ENCODE assay signal across 15 cellular contexts in the genomic region with DNA sequence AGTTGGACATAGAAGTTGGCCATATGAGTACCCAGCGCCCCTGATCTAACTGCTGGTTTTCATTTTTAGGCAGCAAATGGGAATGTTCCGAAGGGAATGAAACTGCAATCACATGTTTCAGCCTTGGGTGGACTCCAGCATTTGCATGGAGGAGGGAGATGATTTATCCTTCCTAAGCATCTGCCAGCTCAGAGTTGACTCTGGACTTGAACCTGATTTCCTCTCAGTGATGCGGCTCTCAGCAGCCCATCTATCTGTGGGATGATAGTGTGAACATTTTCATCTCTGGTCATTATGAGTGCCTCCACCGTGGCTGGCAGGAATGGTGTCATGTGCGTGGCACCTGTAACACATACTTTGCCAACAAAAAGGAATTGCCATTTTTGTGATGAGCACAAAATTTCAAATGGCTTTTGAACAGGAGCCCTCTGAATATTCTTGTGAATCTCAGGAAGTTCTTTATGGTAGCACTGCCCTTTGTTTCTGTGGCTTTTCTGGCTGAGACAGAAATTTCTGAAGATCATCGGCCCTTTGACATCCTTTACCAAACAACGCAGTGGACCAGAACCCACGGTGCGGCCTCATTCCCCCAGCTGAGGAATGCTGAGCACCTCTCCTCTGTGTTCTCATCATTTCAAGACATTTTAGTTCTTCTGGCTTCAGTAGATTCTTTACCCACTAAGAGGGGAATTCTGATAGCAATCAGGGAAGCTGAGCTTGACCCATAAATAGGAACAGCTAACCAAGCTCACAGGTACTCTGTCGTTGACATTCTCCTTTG. TPM values are rescaled to one million over a fixed set of nuclear protein-coding genes. Genes with fewer than 3 reads are reported as not detected.
DNase-seq lines count a peak whose midpoint lies in the region; TF ChIP-seq lines count a peak whose summit lies in the region.
"Had no signal": no experiment of that assay in that cellular context is flagged by ENCODE, and none has a peak within 500 bp of the region (broad histone marks: within the 10 kb centered on the region; RNA-seq: fewer than 3 reads in every experiment).

No MANE protein-coding gene starts in this region.

- no peaks in the 10 kb centered on the region for H3K9me3 Mint-ChIP-seq in activated naive CD8-positive, alpha-beta T cell treated with anti-CD3 and anti-CD28 coated beads for 36 hours
- H3K9me3 Mint-ChIP-seq: central memory CD8-positive, alpha-beta T cell had no signal

- H3K27me3 ChIP-seq in MG63 (no peaks in the 10 kb centered on the region), osteoblast (ENCODE audit: insufficient read depth, low read length) (no peaks in the 10 kb centered on the region), A673 (replicated peaks; ENCODE audit: insufficient read depth, low read depth, low read length, poor library complexity) (no peaks in the 10 kb centered on the region)
- H3K27me3 ChIP-seq: pancreas, vagina had no signal

- H3K4me3 ChIP-seq in MG63 (no peak overlapping the region), fibroblast of mammary gland (ENCODE audit: control insufficient read depth, low read depth, low read length) (no peak overlapping the region), osteoblast (ENCODE audit: insufficient read depth, low read length) (no peak overlapping the region), A673 (ENCODE audit: low read depth, low read length, poor library complexity, severe bottlenecking) (no peak overlapping the region)
- H3K4me3 ChIP-seq: pancreas, vagina had no signal

- H3K27me3 Mint-ChIP-seq in activated naive CD8-positive, alpha-beta T cell treated with anti-CD3 and anti-CD28 coated beads for 36 hours, result no peaks in the 10 kb centered on the region
- H3K27me3 Mint-ChIP-seq: central memory CD8-positive, alpha-beta T cell had no signal

- H3K79me2 ChIP-seq in osteoblast (ENCODE audit: insufficient read depth, low read length), result peaks cover 50% of the 10 kb centered on the region

- POLR2A ChIA-PET in A673 (lab: Charles Lee; ENCODE audit: low non-redundant PET), result no interaction called here

- no peaks in the 10 kb centered on the region for H3K4me1 Mint-ChIP-seq in activated naive CD8-positive, alpha-beta T cell treated with anti-CD3 and anti-CD28 coated beads for 36 hours

- no peak overlapping the region for H2AFZ ChIP-seq in osteoblast (ENCODE audit: low read length)

- H3K36me3 ChIP-seq in MG63 (peaks cover 31% of the 10 kb centered on the region), osteoblast (ENCODE audit: insufficient read depth, low read length) (peaks cover 27% of the 10 kb centered on the region), A673 (ENCODE audit: insufficient read depth, low read length, poor library complexity, severe bottlenecking) (peaks cover 20% of the 10 kb centered on the region)

- intact Hi-C loops in A673 (cut with micrococcal nuclease; ENCODE audit: unreplicated experiment), result no loop called here

- CTCF ChIA-PET in A673 (lab: Charles Lee), result no interaction called here

- H3K4me3 Mint-ChIP-seq in activated naive CD8-positive, alpha-beta T cell treated with anti-CD3 and anti-CD28 coated beads for 36 hours, result no peak overlapping the region
- H3K4me3 Mint-ChIP-seq: central memory CD8-positive, alpha-beta T cell had no signal

- H3K27ac Mint-ChIP-seq in activated naive CD8-positive, alpha-beta T cell treated with anti-CD3 and anti-CD28 coated beads for 36 hours, result no peak overlapping the region

- H4K20me1 ChIP-seq in osteoblast (ENCODE audit: insufficient read depth, low read length), result peaks cover 17% of the 10 kb centered on the region

- peaks cover 17% of the 10 kb centered on the region for H3K36me3 Mint-ChIP-seq in activated naive CD8-positive, alpha-beta T cell treated with anti-CD3 and anti-CD28 coated beads for 36 hours

- H3K9me3 ChIP-seq in MG63 (no peaks in the 10 kb centered on the region), osteoblast (ENCODE audit: low read depth, low read length) (no peaks in the 10 kb centered on the region), A673 (ENCODE audit: low read depth, low read length, poor library complexity, severe bottlenecking) (no peaks in the 10 kb centered on the region)
- H3K9me3 ChIP-seq: pancreas, vagina had no signal

- H3K27ac ChIP-seq in osteoblast (ENCODE audit: low read depth, low read length) (no peak overlapping the region), A673 (ENCODE audit: low read depth, low read length, poor library complexity, severe bottlenecking) (no peak overlapping the region)
- H3K27ac ChIP-seq: pancreas, vagina had no signal

- peak overlapping the region; percentile 40 for H3K4me2 ChIP-seq in osteoblast (ENCODE audit: insufficient read depth, low read length)

- BruUV-seq in A673 (replicated peaks; lab: Mats Ljungman, UMichigan), result no TSS peak

- DNase-seq in EH (ENCODE audit: low read depth), result peak; percentile 55
- DNase-seq in MG63, result peak; percentile 15
- peak; percentile 86 for DNase-seq in fibroblast of mammary gland (ENCODE audit: low read depth)
- peak; percentile 94 for DNase-seq in osteoblast (ENCODE audit: insufficient read length, low spot score, missing footprints)
- no peak for DNase-seq in activated naive CD8-positive, alpha-beta T cell treated with anti-CD3 and anti-CD28 coated beads for 36 hours
- no peak for DNase-seq in NCI-H2029 (lab: John Stamatoyannopoulos, UW)
- no peak for DNase-seq in A673 (ENCODE audit: low spot score)
- no peak for DNase-seq in middle frontal gyrus (ENCODE audit: extremely low spot score, low spot score)
- DNase-seq: C1 segment of cervical spinal cord, DMS79, NCI-H1930, NCI-H82, pancreas had no signal

- TF ChIP-seq CTCF in fibroblast of mammary gland (conservative IDR thresholded peaks at IDR 0.05; ENCODE audit: control insufficient read depth, insufficient read depth, low read depth, low read length), result no peak
- no peak for TF ChIP-seq CTCF in osteoblast (IDR thresholded peaks at IDR 0.05; ENCODE audit: extremely low read depth, low read depth, low read length)
- no peak for TF ChIP-seq CTCF in A673 (conservative IDR thresholded peaks at IDR 0.05; ENCODE audit: low read depth, low read length)

- H3K4me1 ChIP-seq in osteoblast (ENCODE audit: insufficient read depth, low read length) (peaks cover 9% of the 10 kb centered on the region), A673 (ENCODE audit: insufficient read depth, low read length, poor library complexity, severe bottlenecking) (no peaks in the 10 kb centered on the region)
- H3K4me1 ChIP-seq: pancreas, vagina had no signal

RNA-seq across cellular contexts. Expression of gene FUBP3, which starts 28.5 kb away (rescaled TPM):
- total RNA-seq in MG63 (2014; rRNA removed; shearing (Covaris generic); ENCODE audit: low replicate concordance), result 30.3 and 35.8 TPM in 2 replicates
- total RNA-seq in osteoblast, result 45.6 and 46.3 TPM in 2 replicates
- 10 to 100 TPM; 48.4 to 50.8 TPM for total RNA-seq in activated naive CD8-positive, alpha-beta T cell treated with anti-CD3 and anti-CD28 coated beads for 36 hours
- 80.4 and 83.2 TPM in 2 replicates for total RNA-seq in A673 (2021)

RNA-seq across cellular contexts. Expression of gene PRDM12, which starts 56.6 kb away (rescaled TPM):
- total RNA-seq in MG63 (2014; rRNA removed; shearing (Covaris generic); ENCODE audit: low replicate concordance), result not detected in 2 replicates
- not detected in 2 replicates for total RNA-seq in osteoblast
- total RNA-seq in activated naive CD8-positive, alpha-beta T cell treated with anti-CD3 and anti-CD28 coated beads for 36 hours, result not detected
- total RNA-seq in A673 (2021), result not detected in 2 replicates
- total RNA-seq: vagina had no signal

Comparison
In these comparisons a context has a peak if more than half of its experiments do, and no peak if none do; other contexts are left out.
1. DNase-seq: peak in EH (single experiment), MG63 (single experiment), fibroblast of mammary gland (single experiment) and osteoblast (single experiment); none in activated naive CD8-positive, alpha-beta T cell treated with anti-CD3 and anti-CD28 coated beads for 36 hours (single experiment), NCI-H2029 (single experiment), A673 (single experiment) and middle frontal gyrus (single experiment).